8 cellular contexts compared by ENCODE assay signal in genomic region chr13:20901668-20902437, GRCh38. TPM values are rescaled to one million over a fixed set of nuclear protein-coding genes. Genes with fewer than 3 reads are reported as not detected.
DNase-seq lines count a peak whose midpoint lies in the region; ATAC-seq and TF ChIP-seq lines count a peak whose summit lies in the region.

No MANE protein-coding gene starts in this region.

- DNase-seq in GM04503 (ENCODE audit: low read depth): peak; percentile 3
- DNase-seq in HuH-7.5 (ENCODE audit: low spot score): peak; percentile 38
- no peak for DNase-seq in chondrocyte (ENCODE audit: low spot score)
- peak; percentile 36 to 70 (median 57) for DNase-seq in right lobe of liver
- DNase-seq in stimulated activated CD8-positive, alpha-beta memory T cell treated with anti-CD3 and anti-CD28 coated beads, Interleukin-7, amount 100 ng/mL, for 24 hours (ENCODE audit: low read depth): peak; percentile 13
- DNase-seq in NCI-H187 (lab: John Stamatoyannopoulos, UW): no peak

- H3K36me3 Mint-ChIP-seq in chondrocyte (ENCODE audit: low read depth): no peaks in the 10 kb centered on the region

- 2% methylated on average over 18 of the region's 21 CpGs for WGBS in right lobe of liver (ENCODE audit: insufficient coverage, low coverage, low lambda C conversion rate, missing lambda C conversion rate)

- H3K36me3 ChIP-seq in right lobe of liver: no peaks in the 10 kb centered on the region

- intact Hi-C loops in right lobe of liver (cut with DNase I): no loop called here

- ATAC-seq in GM21576 (IDR thresholded peaks at IDR 0.05; ENCODE audit: unreplicated experiment): peak; percentile 40
- peak; percentile 63 for ATAC-seq in SK-N-SH treated with all-trans-retinoic acid at 6 μM for 48 hours
- peak; percentile 65 to 71 (median 68) for ATAC-seq in right lobe of liver

- H3K4me3 ChIP-seq in right lobe of liver: peak overlapping the region; percentile 61 to 99 (median 82)

- TF ChIP-seq POLR2A in right lobe of liver (IDR thresholded peaks at IDR 0.05): no peak

- TF ChIP-seq CTCF in chondrocyte (IDR thresholded peaks at IDR 0.05) (no peak), right lobe of liver (IDR thresholded peaks at IDR 0.05) (no peak)

- peak overlapping the region; percentile 92 for H3K27ac Mint-ChIP-seq in chondrocyte (ENCODE audit: unreplicated experiment)

- no peaks in the 10 kb centered on the region for H3K9me3 Mint-ChIP-seq in chondrocyte (ENCODE audit: low read depth)

- no peaks in the 10 kb centered on the region for H3K27me3 ChIP-seq in right lobe of liver

- no peaks in the 10 kb centered on the region for H3K9me3 ChIP-seq in right lobe of liver

- no peaks in the 10 kb centered on the region for H3K27me3 Mint-ChIP-seq in chondrocyte (ENCODE audit: low read depth)

- peaks cover 0 to 10% (median 5%) of the 10 kb centered on the region in 4 donors for H3K4me1 ChIP-seq in right lobe of liver

- peaks cover 22% of the 10 kb centered on the region for H3K4me1 Mint-ChIP-seq in chondrocyte (ENCODE audit: low read depth)

- H3K4me3 Mint-ChIP-seq in chondrocyte (ENCODE audit: unreplicated experiment): peak overlapping the region; percentile 82

- H3K27ac ChIP-seq in right lobe of liver: peak overlapping the region; percentile 69 to 87 (median 85)

TF ChIP-seq in SK-N-SH treated with all-trans-retinoic acid at 6 μM for 48 hours, 23 proteins besides CTCF, POLR2A, EP300 and RAD21:
- TF ChIP-seq ISL1 (CRISPR knock-in tag; IDR thresholded peaks at IDR 0.05) (no peak), OSR1 (CRISPR knock-in tag; IDR thresholded peaks at IDR 0.05) (no peak), ZNF565 (CRISPR knock-in tag; conservative IDR thresholded peaks at IDR 0.05; ENCODE audit: low read depth) (no peak), ZFP3 (CRISPR knock-in tag; IDR thresholded peaks at IDR 0.05) (no peak), ZNF8 (CRISPR knock-in tag; IDR thresholded peaks at IDR 0.05) (no peak), SNAI2 (CRISPR knock-in tag; IDR thresholded peaks at IDR 0.05) (no peak), CSRNP3 (CRISPR knock-in tag; IDR thresholded peaks at IDR 0.05) (no peak), PPARA (CRISPR knock-in tag; IDR thresholded peaks at IDR 0.05; ENCODE audit: borderline replicate concordance) (no peak), TSHZ2 (CRISPR knock-in tag; IDR thresholded peaks at IDR 0.05) (no peak), ZFP30 (CRISPR knock-in tag; IDR thresholded peaks at IDR 0.05) (no peak), CREB5 (CRISPR knock-in tag; IDR thresholded peaks at IDR 0.05; ENCODE audit: low read depth) (no peak), TCF4 (CRISPR knock-in tag; IDR thresholded peaks at IDR 0.05; ENCODE audit: borderline replicate concordance) (no peak), RARB (CRISPR knock-in tag; IDR thresholded peaks at IDR 0.05) (no peak), CSDC2 (CRISPR knock-in tag; IDR thresholded peaks at IDR 0.05) (no peak), ARNTL (CRISPR knock-in tag; IDR thresholded peaks at IDR 0.05; ENCODE audit: borderline replicate concordance, low read depth) (no peak), ZC3H10 (CRISPR knock-in tag; IDR thresholded peaks at IDR 0.05) (no peak), TOX (CRISPR knock-in tag; IDR thresholded peaks at IDR 0.05; ENCODE audit: borderline replicate concordance) (no peak), ESRRG (CRISPR knock-in tag; IDR thresholded peaks at IDR 0.05) (no peak), POU6F1 (CRISPR knock-in tag; IDR thresholded peaks at IDR 0.05; ENCODE audit: borderline replicate concordance, low read depth) (no peak)

RNA-seq across cellular contexts. Expression of gene XPO4, which starts 0.7 kb away (rescaled TPM):
- 10.9 to 16.6 TPM (median 11.5 TPM) in 3 replicates for total RNA-seq in chondrocyte
- total RNA-seq in right lobe of liver: 1 to 10 TPM; 4.4 to 9.9 (median 7.2) TPM

Comparison
In these comparisons a context has a peak if more than half of its experiments do, and no peak if none do; other contexts are left out.
1. DNase-seq: peak in GM04503 (single experiment), HuH-7.5 (single experiment), right lobe of liver (3 of 3) and stimulated activated CD8-positive, alpha-beta memory T cell treated with anti-CD3 and anti-CD28 coated beads, Interleukin-7, amount 100 ng/mL, for 24 hours (single experiment); none in chondrocyte (single experiment) and NCI-H187 (0 of 2).
2. Peak in every context shown above with its lines, with median percentiles within 50 percentile points of each other: ATAC-seq.